In the genomic region with DNA sequence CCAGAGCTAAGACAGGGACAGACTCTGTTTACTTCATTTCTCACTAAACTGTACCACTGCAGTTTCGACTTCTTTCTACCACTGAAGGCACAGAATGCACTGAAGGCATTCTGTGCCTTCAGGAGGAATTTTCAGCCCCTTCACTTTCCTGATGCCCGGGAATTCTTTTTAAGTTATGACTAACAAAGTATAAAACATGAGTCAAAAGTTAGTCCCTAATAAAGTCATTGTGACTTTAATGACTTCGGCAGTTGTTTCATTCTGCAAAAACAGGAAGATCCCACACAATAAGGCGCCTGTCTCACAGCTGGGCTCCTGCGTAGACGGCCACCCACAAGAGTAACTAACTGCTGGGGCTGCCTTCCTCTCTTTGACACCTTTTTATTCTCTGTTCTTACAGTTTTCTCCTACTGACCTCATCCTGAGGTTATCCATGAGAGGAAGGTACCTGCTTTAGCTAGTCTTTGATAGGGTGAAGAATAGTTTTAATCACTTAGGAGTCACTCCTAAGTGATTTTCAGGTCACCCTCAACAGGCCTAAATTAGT, we compare ENCODE assay signal across 9 cellular contexts.
DNase-seq lines count a peak whose midpoint lies in the region; ATAC-seq and TF ChIP-seq lines count a peak whose summit lies in the region.
"Had no signal": no experiment of that assay in that cellular context is flagged by ENCODE, and none has a peak within 500 bp of the region (broad histone marks: within the 10 kb centered on the region; RNA-seq: fewer than 3 reads in every experiment).

No MANE protein-coding gene starts in this region.

- H3K4me3 ChIP-seq in esophagus squamous epithelium: peak overlapping the region in 1 of 4 donors; percentile 25
- H3K4me3 ChIP-seq: cardiac muscle cell had no signal

- H3K9me3 ChIP-seq in esophagus squamous epithelium: no peaks in the 10 kb centered on the region

- ATAC-seq in GM19324 (IDR thresholded peaks at IDR 0.05; ENCODE audit: low FRiP score, unreplicated experiment) (peak; percentile 73), HG03196 (IDR thresholded peaks at IDR 0.05; ENCODE audit: unreplicated experiment) (peak; percentile 54), sciatic nerve (peak; percentile 95)

- no peaks in the 10 kb centered on the region for H3K36me3 ChIP-seq in esophagus squamous epithelium
- H3K36me3 ChIP-seq: cardiac muscle cell had no signal

- peaks cover 9 to 61% (median 20%) of the 10 kb centered on the region in 3 donors for H3K4me1 ChIP-seq in esophagus squamous epithelium

- peak; percentile 44 for DNase-seq in A172 (ENCODE audit: low spot score)
- DNase-seq in T-helper 22 cell (ENCODE audit: low read depth): peak; percentile 66
- DNase-seq in esophagus squamous epithelium (lab: John Stamatoyannopoulos, UW): no peak
- peak; percentile 72 for DNase-seq in sciatic nerve (ENCODE audit: low spot score)
- no peak for DNase-seq in NCI-H2171 (lab: John Stamatoyannopoulos, UW)
- no peak for DNase-seq in NK-92 treated with Interleukin-12 subunit alpha and Interleukin-12 subunit beta, amount 100 ng/mL, for 24 hours (lab: John Stamatoyannopoulos, UW)

- TF ChIP-seq POLR2A in esophagus squamous epithelium (IDR thresholded peaks at IDR 0.05): peak in 1 of 4 donors; percentile 36

- intact Hi-C loops in esophagus squamous epithelium (cut with DNase I) (no loop called here), sciatic nerve (cut with DNase I) (no loop called here)

- peak overlapping the region; percentile 15 to 74 (median 72) for H3K27ac ChIP-seq in esophagus squamous epithelium
- H3K27ac ChIP-seq: cardiac muscle cell had no signal

- H3K27me3 ChIP-seq in esophagus squamous epithelium: no peaks in the 10 kb centered on the region
- H3K27me3 ChIP-seq: cardiac muscle cell had no signal

- TF ChIP-seq CTCF in esophagus squamous epithelium (IDR thresholded peaks at IDR 0.05): no peak

- WGBS in esophagus squamous epithelium, 2 donors: 23 to 37% methylated on average over 6 of the region's 6 CpGs

Comparison
In these comparisons a context has a peak if more than half of its experiments do, and no peak if none do; other contexts are left out.
1. DNase-seq: peak in A172 (single experiment), T-helper 22 cell (single experiment) and sciatic nerve (single experiment); none in esophagus squamous epithelium (single experiment), NCI-H2171 (single experiment) and NK-92 treated with Interleukin-12 subunit alpha and Interleukin-12 subunit beta, amount 100 ng/mL, for 24 hours (single experiment).
2. Peak in every context shown above with its lines, with median percentiles within 50 percentile points of each other: ATAC-seq.